In genomic region chr22:44540756-44541670, GRCh38 we compare ENCODE assay signal across 14 cellular contexts.
"Had no signal": no experiment of that assay in that cellular context is flagged by ENCODE, and none has a peak within 500 bp of the region (broad histone marks: within the 10 kb centered on the region; RNA-seq: fewer than 3 reads in every experiment).

No MANE protein-coding gene starts in this region.

- H3K36me3 Mint-ChIP-seq: activated naive CD8-positive, alpha-beta T cell; naive thymus-derived CD8-positive, alpha-beta T cell had no signal

- H3K27ac ChIP-seq: breast epithelium, dorsolateral prefrontal cortex, foreskin keratinocyte, uterus had no signal

- H3K4me3 Mint-ChIP-seq: activated naive CD8-positive, alpha-beta T cell; naive thymus-derived CD8-positive, alpha-beta T cell; T-helper 1 cell treated with Interleukin-12 subunit alpha and Interleukin-12 subunit beta and Interleukin-4 antibody, amounts not matched to agents 30 μg/mL and 1 μg/mL, for 36 hours had no signal

- H3K36me3 ChIP-seq: breast epithelium, uterus had no signal

- H3K4me3 ChIP-seq: breast epithelium, dorsolateral prefrontal cortex, mucosa of descending colon, uterus had no signal

- H3K27ac Mint-ChIP-seq: activated naive CD8-positive, alpha-beta T cell; activated T-helper 2 cell treated with anti-CD3 and anti-CD28 coated beads, Interferon-gamma antibody, Interleukin-2, Interleukin-4, amounts not matched to agents 10 μg/mL and 5 μg/mL and 100 μg/mL, durations not matched to agents 14 hours and 24 hours and 36 hours; naive thymus-derived CD8-positive, alpha-beta T cell; T-helper 1 cell treated with Interleukin-12 subunit alpha and Interleukin-12 subunit beta and Interleukin-4 antibody, amounts not matched to agents 30 μg/mL and 1 μg/mL, for 36 hours had no signal

- H3K4me1 ChIP-seq: breast epithelium, foreskin keratinocyte, uterus had no signal

- H3K9me3 ChIP-seq: breast epithelium, mucosa of descending colon, uterus had no signal

- ATAC-seq: foreskin keratinocyte; mucosa of descending colon; naive thymus-derived CD8-positive, alpha-beta T cell had no signal

- H3K9me3 Mint-ChIP-seq: activated T-helper 2 cell treated with anti-CD3 and anti-CD28 coated beads, Interferon-gamma antibody, Interleukin-2, Interleukin-4, amounts not matched to agents 10 μg/mL and 5 μg/mL and 100 μg/mL, durations not matched to agents 14 hours and 24 hours and 36 hours; naive thymus-derived CD8-positive, alpha-beta T cell; T-helper 1 cell treated with Interleukin-12 subunit alpha and Interleukin-12 subunit beta and Interleukin-4 antibody, amounts not matched to agents 30 μg/mL and 1 μg/mL, for 36 hours had no signal

- DNase-seq: activated CD4-positive, alpha-beta T cell treated with anti-CD3 and anti-CD28 coated beads, Interleukin-2, amount 50 U/mL, for 1 hour; aorta; foreskin keratinocyte; head of caudate nucleus; mucosa of descending colon; naive thymus-derived CD8-positive, alpha-beta T cell; stimulated activated CD4-positive, alpha-beta T cell treated with anti-CD3 and anti-CD28 coated beads, Interleukin-15, amount 100 ng/mL, for 24 hours; stimulated activated CD4-positive, alpha-beta T cell treated with anti-CD3 and anti-CD28 coated beads, Interleukin-4, amount 100 ng/mL, for 4 hours; uterus had no signal

- H3K27me3 ChIP-seq: uterus had no signal
